ENCODE assay signal across 33 cellular contexts in genomic region chr5:112086740-112087139, GRCh38.
DNase-seq lines count a peak whose midpoint lies in the region; ATAC-seq and TF ChIP-seq lines count a peak whose summit lies in the region.
"Had no signal": no experiment of that assay in that cellular context is flagged by ENCODE, and none has a peak within 500 bp of the region (broad histone marks: within the 10 kb centered on the region; RNA-seq: fewer than 3 reads in every experiment).

No MANE protein-coding gene starts in this region.

- H3K27ac ChIP-seq in IMR-90 (ENCODE audit: insufficient read depth, low read length) (no peak overlapping the region), left lung (peak overlapping the region in 1 of 2 donors; percentile 21), body of pancreas (no peak overlapping the region)
- H3K27ac ChIP-seq: 22Rv1; A549; BLaER1; BLaER1 treated with 17β-estradiol and CSF1 and Interleukin-3, amounts not matched to agents 10 nM and 100 nM; C4-2B had no signal

- no peak overlapping the region for H3K56ac ChIP-seq in IMR-90 (ENCODE audit: extremely low read depth, insufficient read depth, low read length)

- H3K9me3 ChIP-seq in IMR-90 (ENCODE audit: control insufficient read depth, insufficient read depth, low read length) = no peaks in the 10 kb centered on the region
- peaks cover 0 to under 1% of the 10 kb centered on the region in 2 donors for H3K9me3 ChIP-seq in left lung
- H3K9me3 ChIP-seq in body of pancreas = no peaks in the 10 kb centered on the region
- H3K9me3 ChIP-seq: A549; BE2C; BLaER1; BLaER1 treated with 17β-estradiol and CSF1 and Interleukin-3, amounts not matched to agents 10 nM and 100 nM; Caco-2 had no signal

- H4K20me1 ChIP-seq in IMR-90 (ENCODE audit: insufficient read depth, low read length) = no peaks in the 10 kb centered on the region
- H4K20me1 ChIP-seq: BLaER1; BLaER1 treated with 17β-estradiol and CSF1 and Interleukin-3, amounts not matched to agents 10 nM and 100 nM had no signal

- TF ChIP-seq POLR2A in IMR-90 (IDR thresholded peaks at IDR 0.05; ENCODE audit: low read depth, low read length) (no peak), body of pancreas (IDR thresholded peaks at IDR 0.05) (no peak)

- H3K23ac ChIP-seq in IMR-90 (ENCODE audit: low read depth, low read length) = no peak overlapping the region

- H3K36me3 ChIP-seq in IMR-90 (ENCODE audit: control insufficient read depth, insufficient read depth, low read length) (no peaks in the 10 kb centered on the region), left lung (no peaks in the 10 kb centered on the region), body of pancreas (replicated peaks in 1 of 2; ENCODE audit: insufficient read depth in 1 of 2, low read depth in 2 of 2) (no peaks in the 10 kb centered on the region)
- H3K36me3 ChIP-seq: BE2C; BLaER1; BLaER1 treated with 17β-estradiol and CSF1 and Interleukin-3, amounts not matched to agents 10 nM and 100 nM had no signal

- H2BK120ac ChIP-seq in IMR-90 (ENCODE audit: low read depth, low read length) = no peak overlapping the region

- peaks cover 4% of the 10 kb centered on the region for H3K27me3 Mint-ChIP-seq in activated CD4-positive, alpha-beta T cell treated with anti-CD3 and anti-CD28 coated beads, Interleukin-2, amount 10 ng/mL, durations not matched to agents 7 days and 5 days
- H3K27me3 Mint-ChIP-seq: CD4-positive, CD25-positive, alpha-beta regulatory T cell had no signal

- TF ChIP-seq CTCF in IMR-90 (conservative IDR thresholded peaks at IDR 0.05; ENCODE audit: low read depth, low read length) (no peak), left lung (IDR thresholded peaks at IDR 0.05) (no peak), body of pancreas (IDR thresholded peaks at IDR 0.05) (no peak)

- H2BK20ac ChIP-seq in IMR-90 (ENCODE audit: low read depth, low read length) = 0 out of 2 replicates have a peak overlapping the region, but pooled peaks have one; percentile 10

- H3K4me3 Mint-ChIP-seq in activated CD4-positive, alpha-beta T cell treated with anti-CD3 and anti-CD28 coated beads, Interleukin-2, amount 10 ng/mL, durations not matched to agents 7 days and 5 days = no peak overlapping the region
- H3K4me3 Mint-ChIP-seq: B cell; CD14-positive monocyte; CD4-positive, alpha-beta memory T cell; CD4-positive, alpha-beta T cell; CD4-positive, CD25-positive, alpha-beta regulatory T cell; CD8-positive, alpha-beta memory T cell; CD8-positive, alpha-beta T cell had no signal

- H3K9me1 ChIP-seq in IMR-90 (ENCODE audit: insufficient read depth, low read length) = no peaks in the 10 kb centered on the region

- no CpG with 5 or more reads among the region's 1 CpG for WGBS in IMR-90 (ENCODE audit: extremely low coverage in 2 of 2, insufficient read length in 1 of 2), 2 experiments
- 85 to 95% methylated on average over 1 of the region's 1 CpG for WGBS in body of pancreas, 2 donors

- no peak overlapping the region for H3K4ac ChIP-seq in IMR-90 (ENCODE audit: low read depth, low read length)

- H3K9me3 Mint-ChIP-seq in activated CD4-positive, alpha-beta T cell treated with anti-CD3 and anti-CD28 coated beads, Interleukin-2, amount 10 ng/mL, durations not matched to agents 7 days and 5 days = no peaks in the 10 kb centered on the region
- H3K9me3 Mint-ChIP-seq: CD4-positive, alpha-beta T cell; CD8-positive, alpha-beta T cell had no signal

- peak overlapping the region; percentile 27 for H3K27ac Mint-ChIP-seq in activated CD4-positive, alpha-beta T cell treated with anti-CD3 and anti-CD28 coated beads, Interleukin-2, amount 10 ng/mL, durations not matched to agents 7 days and 5 days
- H3K27ac Mint-ChIP-seq: B cell; CD14-positive monocyte; CD4-positive, alpha-beta memory T cell; CD4-positive, alpha-beta T cell; CD4-positive, CD25-positive, alpha-beta regulatory T cell; CD8-positive, alpha-beta memory T cell; CD8-positive, alpha-beta T cell had no signal

- peak overlapping the region; percentile 90 for H4K5ac ChIP-seq in IMR-90 (ENCODE audit: low read depth, low read length)

- in situ Hi-C loops in IMR-90 (cut with MboI; ENCODE audit: low sequenced_read_pairs) = no loop called here

- H3K79me1 ChIP-seq in IMR-90 (ENCODE audit: low read depth in 1 of 2, low read length in 2 of 2) = no peaks in the 10 kb centered on the region

- H3K4me2 ChIP-seq in IMR-90 (ENCODE audit: low read depth, low read length) = no peak overlapping the region
- H3K4me2 ChIP-seq: A549; BLaER1; BLaER1 treated with 17β-estradiol and CSF1 and Interleukin-3, amounts not matched to agents 10 nM and 100 nM had no signal

- CTCF ChIA-PET in activated CD4-positive, alpha-beta T cell treated with anti-CD3 and anti-CD28 coated beads, Interleukin-2, amount 10 ng/mL, durations not matched to agents 7 days and 5 days (lab: Charles Lee) = no interaction called here
- CTCF ChIA-PET in IMR-90 (lab: Yijun Ruan, JAX) = no interaction called here

- H3K4me1 ChIP-seq in IMR-90 (ENCODE audit: control insufficient read depth, insufficient read depth, low read length) (no peaks in the 10 kb centered on the region; the same call in 1 of the 2 replicates), left lung (no peaks in the 10 kb centered on the region), body of pancreas (no peaks in the 10 kb centered on the region)
- H3K4me1 ChIP-seq: A549; BE2C; BLaER1; BLaER1 treated with 17β-estradiol and CSF1 and Interleukin-3, amounts not matched to agents 10 nM and 100 nM; Caco-2 had no signal

- no peak for TF ChIP-seq RAD21 in IMR-90 (IDR thresholded peaks at IDR 0.05; ENCODE audit: low read length)

- H2BK15ac ChIP-seq in IMR-90 (ENCODE audit: low read depth, low read length) = no peak overlapping the region

- ATAC-seq in IMR-90 (ENCODE audit: low read depth) = no peak
- ATAC-seq in left lung = peak; percentile 50
- ATAC-seq in HG03442 (IDR thresholded peaks at IDR 0.05; ENCODE audit: unreplicated experiment) = no peak
- no peak for ATAC-seq in body of pancreas
- ATAC-seq: A549; CD8-positive, alpha-beta T cell had no signal

- H3K4me1 Mint-ChIP-seq in activated CD4-positive, alpha-beta T cell treated with anti-CD3 and anti-CD28 coated beads, Interleukin-2, amount 10 ng/mL, durations not matched to agents 7 days and 5 days = no peaks in the 10 kb centered on the region
- H3K4me1 Mint-ChIP-seq: B cell; CD14-positive monocyte; CD4-positive, alpha-beta memory T cell; CD4-positive, CD25-positive, alpha-beta regulatory T cell; CD8-positive, alpha-beta memory T cell had no signal

- no peak overlapping the region for H2AFZ ChIP-seq in IMR-90 (replicated peaks; ENCODE audit: low read length, poor library complexity)

- H3K9ac ChIP-seq in IMR-90 (ENCODE audit: low read depth, low read length) = no peak overlapping the region
- H3K9ac ChIP-seq: BLaER1; BLaER1 treated with 17β-estradiol and CSF1 and Interleukin-3, amounts not matched to agents 10 nM and 100 nM had no signal

- no peak overlapping the region for H2BK5ac ChIP-seq in IMR-90 (ENCODE audit: low read depth, low read length, poor library complexity, severe bottlenecking)

- intact Hi-C loops in IMR-90 (cut with micrococcal nuclease) (no loop called here), left lung (cut with DNase I) (no loop called here), body of pancreas (cut with DNase I) (no loop called here)

- DNase-seq in activated CD4-positive, alpha-beta T cell treated with anti-CD3 and anti-CD28 coated beads, Interleukin-2, amount 10 ng/mL, durations not matched to agents 7 days and 5 days = no peak
- DNase-seq in activated CD4-positive, alpha-beta T cell treated with anti-CD3 and anti-CD28 coated beads for 4 hours = no peak
- DNase-seq in IMR-90 = no peak
- no peak for DNase-seq in left lung
- no peak for DNase-seq in body of pancreas
- DNase-seq: 8988T; ACHN; AML-193; BE2C; C1 segment of cervical spinal cord; Caco-2; Calu3; CD4-positive, alpha-beta memory T cell; CD4-positive, alpha-beta T cell; CD4-positive, CD25-positive, alpha-beta regulatory T cell; CD8-positive, alpha-beta memory T cell; CD8-positive, alpha-beta T cell; COR-L47; DMS 273 treated with DMSO at 0.1 percent for 48 hours; DMS153; DMS53; DMS79; DMS79 treated with DMSO at 0.1 percent for 48 hours; DND-41; EL had no signal

- no TSS peak for BruUV-seq in IMR-90 (replicated peaks; lab: Mats Ljungman, UMichigan)

- no peak overlapping the region for H3K14ac ChIP-seq in IMR-90 (replicated peaks; ENCODE audit: low read depth, low read length)

- H2AK9ac ChIP-seq in IMR-90 (replicated peaks; ENCODE audit: low read depth, low read length, poor library complexity) = no peak overlapping the region

- H3K27me3 ChIP-seq in IMR-90 (ENCODE audit: control insufficient read depth, insufficient read depth, low read length) (no peaks in the 10 kb centered on the region), left lung (no peaks in the 10 kb centered on the region), body of pancreas (no peaks in the 10 kb centered on the region)
- H3K27me3 ChIP-seq: BE2C; BLaER1; BLaER1 treated with 17β-estradiol and CSF1 and Interleukin-3, amounts not matched to agents 10 nM and 100 nM had no signal

- dilution Hi-C loops in IMR-90 (cut with HindIII; ENCODE audit: low sequenced_read_pairs, unreplicated experiment) = no loop called here

- H3K4me3 ChIP-seq in IMR-90 (ENCODE audit: insufficient read depth, low read depth, low read length) = no peak overlapping the region
- no peak overlapping the region for H3K4me3 ChIP-seq in left lung
- H3K4me3 ChIP-seq in body of pancreas = no peak overlapping the region
- H3K4me3 ChIP-seq: A549; BLaER1; BLaER1 treated with 17β-estradiol and CSF1 and Interleukin-3, amounts not matched to agents 10 nM and 100 nM had no signal

- POLR2A ChIA-PET in activated CD4-positive, alpha-beta T cell treated with anti-CD3 and anti-CD28 coated beads, Interleukin-2, amount 10 ng/mL, durations not matched to agents 7 days and 5 days (lab: Charles Lee) = no interaction called here
- POLR2A ChIA-PET in IMR-90 (lab: Charles Lee; ENCODE audit: unreplicated experiment) = no interaction called here

- H3K36me3 Mint-ChIP-seq in activated CD4-positive, alpha-beta T cell treated with anti-CD3 and anti-CD28 coated beads, Interleukin-2, amount 10 ng/mL, durations not matched to agents 7 days and 5 days (ENCODE audit: low read depth) = no peaks in the 10 kb centered on the region
- H3K36me3 Mint-ChIP-seq: CD14-positive monocyte; CD4-positive, alpha-beta memory T cell; CD4-positive, CD25-positive, alpha-beta regulatory T cell; CD8-positive, alpha-beta T cell had no signal

- peak overlapping the region; percentile 98 for H3K18ac ChIP-seq in IMR-90 (ENCODE audit: low read depth, low read length)

- no peak overlapping the region for H4K8ac ChIP-seq in IMR-90 (ENCODE audit: low read depth in 2 of 2, low read length in 2 of 2)

- no peak overlapping the region for H4K91ac ChIP-seq in IMR-90 (ENCODE audit: insufficient read depth, low read depth, low read length)

- no peak overlapping the region for H2AK5ac ChIP-seq in IMR-90 (ENCODE audit: low read depth, low read length)

TF ChIP-seq in IMR-90, 13 proteins besides CTCF, POLR2A, EP300 and RAD21 (continues in another document):
- TF ChIP-seq BHLHE40 (IDR thresholded peaks at IDR 0.05; ENCODE audit: low read depth, low read length) (no peak), CHD1 (IDR thresholded peaks at IDR 0.05; ENCODE audit: low read depth, low read length) (no peak), CEBPB (IDR thresholded peaks at IDR 0.05; ENCODE audit: low read depth, low read length) (no peak)
